ENCODE assay signal across 9 cellular contexts in the genomic region with DNA sequence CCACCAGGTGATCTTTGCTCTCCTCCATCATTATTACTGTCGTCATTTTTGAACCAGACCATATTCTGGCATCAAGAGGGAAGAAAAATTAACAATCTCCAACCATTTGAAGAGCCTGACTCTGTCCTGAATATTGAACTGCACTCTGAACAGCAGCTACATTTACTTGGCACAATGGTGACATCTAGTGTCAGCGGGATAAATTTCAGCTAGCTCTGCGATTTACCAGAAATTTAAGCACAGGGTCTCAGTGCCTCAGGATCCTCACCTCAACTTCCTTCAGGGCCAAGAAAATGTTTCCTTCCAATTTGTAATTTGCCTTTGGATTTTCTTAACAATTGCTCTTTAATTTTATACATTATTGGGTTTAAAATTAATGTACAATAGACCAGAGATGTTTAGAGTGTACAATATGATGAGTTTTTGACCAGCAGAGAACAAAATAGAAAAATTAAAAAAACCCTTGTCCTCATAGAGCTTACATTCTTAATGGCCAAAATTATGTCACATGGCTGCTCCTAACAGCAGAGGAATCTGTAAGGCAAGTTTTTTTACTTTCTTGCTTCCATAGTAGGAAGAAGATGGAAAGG. TPM values are rescaled to one million over a fixed set of nuclear protein-coding genes. Genes with fewer than 3 reads are reported as not detected.
DNase-seq lines count a peak whose midpoint lies in the region; ATAC-seq and TF ChIP-seq lines count a peak whose summit lies in the region.
"Had no signal": no experiment of that assay in that cellular context is flagged by ENCODE, and none has a peak within 500 bp of the region (broad histone marks: within the 10 kb centered on the region; RNA-seq: fewer than 3 reads in every experiment).

No MANE protein-coding gene starts in this region.

- H3K9me3 Mint-ChIP-seq in activated CD8-positive, alpha-beta T cell treated with anti-CD3 and anti-CD28 coated beads for 36 hours: no peaks in the 10 kb centered on the region
- no peaks in the 10 kb centered on the region for H3K9me3 Mint-ChIP-seq in neural crest cell

- H3K4me3 ChIP-seq in HFF-Myc (replicated peaks; ENCODE audit: low read depth, low read length): no peak overlapping the region

- peak; percentile 79 for ATAC-seq in activated CD8-positive, alpha-beta T cell treated with anti-CD3 and anti-CD28 coated beads for 36 hours
- ATAC-seq in esophagus mucosa (peak; percentile 68), HG03521 (IDR thresholded peaks at IDR 0.05; ENCODE audit: unreplicated experiment) (no peak), HG02973 (IDR thresholded peaks at IDR 0.05; ENCODE audit: unreplicated experiment) (no peak)

- no peaks in the 10 kb centered on the region for H3K4me1 Mint-ChIP-seq in activated CD8-positive, alpha-beta T cell treated with anti-CD3 and anti-CD28 coated beads for 36 hours (ENCODE audit: low read depth)
- peaks cover under 1% of the 10 kb centered on the region for H3K4me1 Mint-ChIP-seq in neural crest cell

- H3K4me3 Mint-ChIP-seq in activated CD8-positive, alpha-beta T cell treated with anti-CD3 and anti-CD28 coated beads for 36 hours: no peak overlapping the region
- no peak overlapping the region for H3K4me3 Mint-ChIP-seq in neural crest cell

- TF ChIP-seq CTCF in HFF-Myc (IDR thresholded peaks at IDR 0.05; ENCODE audit: low read depth, low read length, missing control alignments) (peak; percentile 65), neural crest cell (conservative IDR thresholded peaks at IDR 0.05) (peak; percentile 78)
- TF ChIP-seq CTCF in activated CD8-positive, alpha-beta T cell treated with anti-CD3 and anti-CD28 coated beads for 36 hours (IDR thresholded peaks at IDR 0.05): peak; percentile 80

- peaks cover 1% of the 10 kb centered on the region for H3K27me3 Mint-ChIP-seq in activated CD8-positive, alpha-beta T cell treated with anti-CD3 and anti-CD28 coated beads for 36 hours
- H3K27me3 Mint-ChIP-seq in neural crest cell (ENCODE audit: low read depth): peaks cover 34% of the 10 kb centered on the region

- CTCF ChIA-PET in activated CD8-positive, alpha-beta T cell treated with anti-CD3 and anti-CD28 coated beads for 36 hours (lab: Charles Lee): interaction anchor here (0.7 to 7.1 kb wide), 32 partner anchors 9 to 353 kb away, joined by 3 to 150 read pairs (median 5); partner anchors contain the start of genes ZNF19 and ZNF23

- peak; percentile 44 for DNase-seq in Daoy (ENCODE audit: low read depth)
- peak; percentile 49 for DNase-seq in HFF-Myc (ENCODE audit: extremely low read depth, low read depth)
- DNase-seq in NCI-H774 (lab: John Stamatoyannopoulos, UW): peak; percentile 23
- peak; percentile 67 for DNase-seq in activated CD8-positive, alpha-beta T cell treated with anti-CD3 and anti-CD28 coated beads for 36 hours
- peak; percentile 50 for DNase-seq in neural crest cell (ENCODE audit: low read depth, low spot score)

- H3K27ac Mint-ChIP-seq in activated CD8-positive, alpha-beta T cell treated with anti-CD3 and anti-CD28 coated beads for 36 hours: no peak overlapping the region
- no peak overlapping the region for H3K27ac Mint-ChIP-seq in neural crest cell (ENCODE audit: unreplicated experiment)

- intact Hi-C loops in activated CD8-positive, alpha-beta T cell treated with anti-CD3 and anti-CD28 coated beads for 36 hours (cut with micrococcal nuclease): loop anchor here (1.0 kb wide), 1 partner anchor 88 kb away; no protein-coding TSS in a partner anchor

- POLR2A ChIA-PET in activated CD8-positive, alpha-beta T cell treated with anti-CD3 and anti-CD28 coated beads for 36 hours (lab: Charles Lee): interaction anchor here (0.8 to 1.0 kb wide), 2 partner anchors 23 to 43 kb away, joined by 4 read pairs; no protein-coding TSS in a partner anchor

- no peaks in the 10 kb centered on the region for H3K36me3 Mint-ChIP-seq in activated CD8-positive, alpha-beta T cell treated with anti-CD3 and anti-CD28 coated beads for 36 hours (ENCODE audit: low read depth)
- no peaks in the 10 kb centered on the region for H3K36me3 Mint-ChIP-seq in neural crest cell (ENCODE audit: low read depth)

RNA-seq across cellular contexts. Expression of gene ZNF19, which starts 10.7 kb away (rescaled TPM):
- 1.6 and 2.1 TPM in 2 replicates for total RNA-seq in Daoy (2014; rRNA removed; shearing (Covaris generic))
- total RNA-seq in activated CD8-positive, alpha-beta T cell treated with anti-CD3 and anti-CD28 coated beads for 36 hours: 1 to 10 TPM; 3.9 to 4.1 TPM
- total RNA-seq in esophagus mucosa (1.9 TPM), neural crest cell (6.4 and 7.4 TPM in 2 replicates)

RNA-seq across cellular contexts. Expression of gene CHST4, which starts 26.4 kb away (rescaled TPM):
- total RNA-seq in Daoy (2014; rRNA removed; shearing (Covaris generic)): 0.06 and 0.30 TPM in 2 replicates
- total RNA-seq in activated CD8-positive, alpha-beta T cell treated with anti-CD3 and anti-CD28 coated beads for 36 hours: under 1 TPM in 1 of 2 experiments, not detected in 1; 0.16 TPM
- total RNA-seq in esophagus mucosa: 0.16 TPM
- not detected in 2 replicates for total RNA-seq in neural crest cell

RNA-seq across cellular contexts. Expression of gene ZNF23, which starts 37.8 kb away (rescaled TPM):
- 9.6 and 11.5 TPM in 2 replicates for total RNA-seq in Daoy (2014; rRNA removed; shearing (Covaris generic))
- total RNA-seq in activated CD8-positive, alpha-beta T cell treated with anti-CD3 and anti-CD28 coated beads for 36 hours: 10 to 100 TPM; 10.4 to 11.1 TPM
- total RNA-seq in esophagus mucosa: 3.9 TPM
- total RNA-seq in neural crest cell: 14.2 and 14.3 TPM in 2 replicates

RNA-seq across cellular contexts. Expression of gene TLE7, which starts 58.0 kb away (rescaled TPM):
- total RNA-seq in Daoy (2014; rRNA removed; shearing (Covaris generic)): not detected in 2 replicates
- total RNA-seq in activated CD8-positive, alpha-beta T cell treated with anti-CD3 and anti-CD28 coated beads for 36 hours: not detected
- total RNA-seq in esophagus mucosa (not detected), neural crest cell (not detected in 2 replicates)
- total RNA-seq: temporal lobe had no signal

Comparison
In these comparisons a context has a peak if more than half of its experiments do, and no peak if none do; other contexts are left out.
1. ATAC-seq: peak in activated CD8-positive, alpha-beta T cell treated with anti-CD3 and anti-CD28 coated beads for 36 hours (single experiment) and esophagus mucosa (single experiment); none in HG03521 (single experiment) and HG02973 (single experiment).
2. Peak in every context shown above with its lines, with median percentiles within 50 percentile points of each other: DNase-seq and CTCF ChIP-seq.